Comparison of ENCODE assay signal across 12 cellular contexts in genomic region chr5:56534102-56534501, GRCh38.
DNase-seq lines count a peak whose midpoint lies in the region; ATAC-seq, FAIRE-seq and TF ChIP-seq lines count a peak whose summit lies in the region.
"Had no signal": no experiment of that assay in that cellular context is flagged by ENCODE, and none has a peak within 500 bp of the region (broad histone marks: within the 10 kb centered on the region; RNA-seq: fewer than 3 reads in every experiment).

No MANE protein-coding gene starts in this region.

- POLR2A ChIA-PET in CD4-positive, alpha-beta T cell (lab: Charles Lee), result interaction anchor here (0.6 to 1.1 kb wide), 3 partner anchors 9 to 304 kb away, joined by 3 to 4 read pairs (median 3); no protein-coding TSS in a partner anchor

- WGBS in mesendoderm (ENCODE audit: extremely low coverage, insufficient coverage, low lambda C conversion rate), result no CpG with 5 or more reads among the region's 4 CpGs

- no peak overlapping the region for H3K27ac ChIP-seq in CD4-positive, alpha-beta T cell (ENCODE audit: low read depth, low read length)
- H3K27ac ChIP-seq in astrocyte (ENCODE audit: low read depth, low read length) (no peak overlapping the region), mesendoderm (ENCODE audit: low read depth, low read length) (no peak overlapping the region), brain microvascular endothelial cell (no peak overlapping the region)

- H3K4me1 ChIP-seq in astrocyte (ENCODE audit: insufficient read depth, low read length), result no peaks in the 10 kb centered on the region
- no peaks in the 10 kb centered on the region for H3K4me1 ChIP-seq in mesendoderm (ENCODE audit: control insufficient read depth, low read depth, low read length)

- peak; percentile 57 for ATAC-seq in CD4-positive, alpha-beta T cell (ENCODE audit: poor library complexity)
- no peak for ATAC-seq in GM18517 (IDR thresholded peaks at IDR 0.05; ENCODE audit: unreplicated experiment)

- H4K5ac ChIP-seq in mesendoderm (ENCODE audit: low read length), result no peak overlapping the region

- H3K9me3 ChIP-seq in CD4-positive, alpha-beta T cell (ENCODE audit: control insufficient read depth, low read length), result no peaks in the 10 kb centered on the region
- no peaks in the 10 kb centered on the region for H3K9me3 ChIP-seq in astrocyte (ENCODE audit: insufficient read depth, low read depth, low read length)

- in situ Hi-C loops in brain microvascular endothelial cell (cut with HindIII; ENCODE audit: low pct_ligation_motif_present, low sequenced_read_pairs), result no loop called here

- H3K4me2 ChIP-seq in astrocyte (ENCODE audit: low read length) (no peak overlapping the region), mesendoderm (ENCODE audit: low read length) (no peak overlapping the region)

- H3K4me3 ChIP-seq in astrocyte (ENCODE audit: insufficient read depth, low read depth, low read length) (no peak overlapping the region), mesendoderm (ENCODE audit: low read length) (no peak overlapping the region), brain microvascular endothelial cell (ENCODE audit: low read depth, low read length) (no peak overlapping the region)

- H4K8ac ChIP-seq in mesendoderm (ENCODE audit: low read depth, low read length), result no peak overlapping the region

- H3K27me3 ChIP-seq in CD4-positive, alpha-beta T cell (ENCODE audit: control insufficient read depth, insufficient read depth, low read length), result no peaks in the 10 kb centered on the region
- no peaks in the 10 kb centered on the region for H3K27me3 ChIP-seq in astrocyte (ENCODE audit: insufficient read depth, low read length)
- H3K27me3 ChIP-seq in mesendoderm (ENCODE audit: insufficient read depth, low read length, poor library complexity), result no peaks in the 10 kb centered on the region
- H3K27me3 ChIP-seq in brain microvascular endothelial cell (replicated peaks), result no peaks in the 10 kb centered on the region

- no peak overlapping the region for H2BK15ac ChIP-seq in mesendoderm (replicated peaks; ENCODE audit: low read depth)

- CTCF ChIA-PET in CD4-positive, alpha-beta T cell (lab: Charles Lee), result no interaction called here

- H3K79me2 ChIP-seq in astrocyte (ENCODE audit: insufficient read depth, low read length), result no peaks in the 10 kb centered on the region
- H3K79me2 ChIP-seq in mesendoderm (ENCODE audit: control insufficient read depth, insufficient read depth, low read length), result no peaks in the 10 kb centered on the region

- H3K18ac ChIP-seq in mesendoderm (ENCODE audit: low read length), result no peak overlapping the region

- H3K27ac Mint-ChIP-seq in CD4-positive, alpha-beta T cell, result no peak overlapping the region
- H3K27ac Mint-ChIP-seq in astrocyte (ENCODE audit: unreplicated experiment), result peak overlapping the region; percentile 20

- TF ChIP-seq EP300 in Ishikawa (IDR thresholded peaks at IDR 0.05; ENCODE audit: borderline replicate concordance), result no peak; the same call in 1 of the 2 replicates

- TF ChIP-seq RAD21 in Ishikawa (IDR thresholded peaks at IDR 0.05; ENCODE audit: low read depth), result no peak

- H3K4ac ChIP-seq in mesendoderm (ENCODE audit: low read depth, low read length), result no peak overlapping the region

- no peaks in the 10 kb centered on the region for H3K9me3 Mint-ChIP-seq in CD4-positive, alpha-beta T cell
- peaks cover 2% of the 10 kb centered on the region for H3K9me3 Mint-ChIP-seq in astrocyte (ENCODE audit: unreplicated experiment)

- no peak for FAIRE-seq in astrocyte (lab: Jason Lieb, UNC)
- FAIRE-seq: GM18507, HTR-8/SVneo had no signal

- TF ChIP-seq CTCF in CD4-positive, alpha-beta T cell (IDR thresholded peaks at IDR 0.05), result no peak
- no peak for TF ChIP-seq CTCF in astrocyte (IDR thresholded peaks at IDR 0.05; ENCODE audit: insufficient read depth, low read depth, low read length)
- no peak for TF ChIP-seq CTCF in brain microvascular endothelial cell (IDR thresholded peaks at IDR 0.05; ENCODE audit: low read depth, low read length, missing control alignments)

- H3K36me3 Mint-ChIP-seq in CD4-positive, alpha-beta T cell (ENCODE audit: low read depth), result no peaks in the 10 kb centered on the region
- no peaks in the 10 kb centered on the region for H3K36me3 Mint-ChIP-seq in astrocyte (ENCODE audit: low read depth, unreplicated experiment)

- peak in 8 of 10 experiments; percentile 5 to 53 (median 27) for DNase-seq in CD4-positive, alpha-beta T cell
- DNase-seq in astrocyte (ENCODE audit: low read depth) (peak; percentile 43), mesendoderm (peak; percentile 34), brain microvascular endothelial cell (no peak), NCI-H510A treated with DMSO at 0.1 percent for 48 hours (lab: John Stamatoyannopoulos, UW) (no peak), NCI-H1436 (lab: John Stamatoyannopoulos, UW) (no peak)
- DNase-seq: GOT3, NCI-H2227 treated with DMSO at 0.1 percent for 48 hours had no signal

- H3K36me3 ChIP-seq in astrocyte (ENCODE audit: insufficient read depth, low read length) (no peaks in the 10 kb centered on the region), mesendoderm (ENCODE audit: control insufficient read depth, insufficient read depth, low read length) (no peaks in the 10 kb centered on the region), brain microvascular endothelial cell (replicated peaks) (no peaks in the 10 kb centered on the region)

- no peak overlapping the region for H2AK5ac ChIP-seq in mesendoderm (ENCODE audit: low read length)

- H3K79me1 ChIP-seq in mesendoderm (ENCODE audit: low read length), result no peaks in the 10 kb centered on the region

- intact Hi-C loops in CD4-positive, alpha-beta T cell (cut with DNase I, micrococcal nuclease), result no loop called here

- H2BK120ac ChIP-seq in mesendoderm (ENCODE audit: low read depth, low read length), result no peak overlapping the region

- H3K4me1 Mint-ChIP-seq in CD4-positive, alpha-beta T cell (ENCODE audit: low read depth), result peaks cover 21% of the 10 kb centered on the region
- H3K4me1 Mint-ChIP-seq in astrocyte (ENCODE audit: low read depth, unreplicated experiment), result peaks cover 29% of the 10 kb centered on the region

- no peak overlapping the region for H2AFZ ChIP-seq in astrocyte (ENCODE audit: low read depth, low read length)

- H2BK5ac ChIP-seq in mesendoderm (ENCODE audit: low read length), result no peak overlapping the region

- H3K23ac ChIP-seq in mesendoderm (ENCODE audit: low read length), result no peak overlapping the region

- H3K56ac ChIP-seq in mesendoderm (ENCODE audit: low read length), result no peak overlapping the region

- H4K20me1 ChIP-seq in astrocyte (ENCODE audit: insufficient read depth, low read length), result no peaks in the 10 kb centered on the region

- H3K27me3 Mint-ChIP-seq in CD4-positive, alpha-beta T cell, result no peaks in the 10 kb centered on the region
- peaks cover 8% of the 10 kb centered on the region for H3K27me3 Mint-ChIP-seq in astrocyte (ENCODE audit: low read depth, unreplicated experiment)

- H3K9ac ChIP-seq in astrocyte (ENCODE audit: low read length) (no peak overlapping the region), mesendoderm (ENCODE audit: low read length) (no peak overlapping the region)

- H3K4me3 Mint-ChIP-seq in CD4-positive, alpha-beta T cell, result no peak overlapping the region
- H3K4me3 Mint-ChIP-seq in astrocyte (ENCODE audit: unreplicated experiment), result no peak overlapping the region

TF ChIP-seq in Ishikawa, 13 proteins besides CTCF, POLR2A, EP300 and RAD21:
- TF ChIP-seq, protein P1, sequence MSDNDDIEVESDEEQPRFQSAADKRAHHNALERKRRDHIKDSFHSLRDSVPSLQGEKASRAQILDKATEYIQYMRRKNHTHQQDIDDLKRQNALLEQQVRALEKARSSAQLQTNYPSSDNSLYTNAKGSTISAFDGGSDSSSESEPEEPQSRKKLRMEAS (IDR thresholded peaks at IDR 0.05), result no peak
- TF ChIP-seq TAF1 (IDR thresholded peaks at IDR 0.05; ENCODE audit: low read depth) (no peak), TCF12 (IDR thresholded peaks at IDR 0.05; ENCODE audit: low read depth) (0 out of 2 replicates have a peak, but pooled peaks have one; percentile 13), YY1 (IDR thresholded peaks at IDR 0.05; ENCODE audit: low read depth) (no peak)

Comparison
In these comparisons a context has a peak if more than half of its experiments do, and no peak if none do; other contexts are left out.
1. DNase-seq: peak in CD4-positive, alpha-beta T cell (8 of 10), astrocyte (single experiment) and mesendoderm (single experiment); none in brain microvascular endothelial cell (single experiment), NCI-H510A treated with DMSO at 0.1 percent for 48 hours (single experiment) and NCI-H1436 (single experiment).